8 cellular contexts compared by ENCODE assay signal in the genomic region with DNA sequence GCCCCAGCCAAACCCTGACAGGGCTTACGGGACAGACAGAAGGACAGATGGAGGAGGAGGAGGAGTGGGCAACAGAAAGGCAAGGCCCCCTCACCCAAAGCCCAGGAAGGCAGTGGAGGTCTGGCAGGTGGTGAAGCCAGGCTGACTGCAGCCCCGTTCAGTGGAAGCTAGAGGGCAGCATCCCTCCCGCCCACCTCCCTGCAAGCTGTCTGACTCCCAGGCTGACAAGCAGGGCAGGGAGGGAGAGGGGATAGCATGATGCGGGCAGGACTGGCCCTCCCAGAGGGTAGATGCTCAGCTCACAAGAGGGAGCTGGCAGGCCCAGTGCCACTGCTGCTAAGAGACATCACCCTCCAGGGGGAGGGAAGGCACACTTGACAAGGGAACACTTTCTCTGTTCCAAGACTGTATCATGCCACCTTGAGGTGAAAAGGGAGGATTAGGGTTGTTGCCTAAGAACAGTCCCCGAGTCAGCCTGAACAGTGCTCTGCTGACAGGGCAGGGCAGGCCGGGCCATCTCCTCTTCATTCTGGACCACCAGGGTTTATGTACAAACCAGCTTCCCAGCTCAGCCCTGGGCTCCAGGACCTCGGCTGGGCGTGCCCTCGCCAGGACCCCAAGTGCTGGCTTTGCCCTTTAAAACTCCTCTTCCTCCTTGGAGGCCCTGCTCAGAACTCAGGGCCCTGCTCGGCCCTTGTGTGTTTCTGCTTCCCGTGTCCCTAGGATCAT.
A peak's percentile ranks its signal among the peaks of the same experiment; 100 is the strongest.
DNase-seq lines count a peak whose midpoint lies in the region; ATAC-seq and TF ChIP-seq lines count a peak whose summit lies in the region.

No MANE protein-coding gene starts in this region.

- H3K36me3 Mint-ChIP-seq in WTC11 = peaks cover under 1% of the 10 kb centered on the region; the same call in 1 of the 2 replicates
- H3K36me3 Mint-ChIP-seq in stimulated activated effector memory CD8-positive, alpha-beta T cell treated with anti-CD3 and anti-CD28 coated beads, Interleukin-12 subunit alpha, Interleukin-12 subunit beta, amount 100 ng/mL, for 72 hours = no peaks in the 10 kb centered on the region

- no peaks in the 10 kb centered on the region for H3K4me1 ChIP-seq in HEK293 (ENCODE audit: control insufficient read depth, insufficient read depth, low read length)

- TF ChIP-seq CTCF in HEK293 (tag by site-specific recombination; IDR thresholded peaks at IDR 0.05) = peak; percentile 96
- TF ChIP-seq CTCF in WTC11 (IDR thresholded peaks at IDR 0.05) = peak; percentile 68
- peak; percentile 86 for TF ChIP-seq CTCF in choroid plexus epithelial cell (conservative IDR thresholded peaks at IDR 0.05; ENCODE audit: low read depth, low read length)

- H3K27ac Mint-ChIP-seq in WTC11 = no peak overlapping the region
- peak overlapping the region; percentile 65 for H3K27ac Mint-ChIP-seq in stimulated activated effector memory CD8-positive, alpha-beta T cell treated with anti-CD3 and anti-CD28 coated beads, Interleukin-12 subunit alpha, Interleukin-12 subunit beta, amount 100 ng/mL, for 72 hours

- H3K9me3 ChIP-seq in HEK293 (ENCODE audit: control insufficient read depth, insufficient read depth, low read depth, low read length) = no peaks in the 10 kb centered on the region
- no peaks in the 10 kb centered on the region for H3K9me3 ChIP-seq in MG63

- H3K27me3 Mint-ChIP-seq in WTC11 (ENCODE audit: low read depth) = no peaks in the 10 kb centered on the region

- H3K4me3 ChIP-seq in HEK293 (ENCODE audit: low read depth, low read length) (no peak overlapping the region), MG63 (no peak overlapping the region), choroid plexus epithelial cell (ENCODE audit: low read depth, low read length) (no peak overlapping the region)

- no peaks in the 10 kb centered on the region for H3K27me3 ChIP-seq in MG63

- 0 out of 2 replicates have a peak, but pooled peaks cover 4% of the 10 kb centered on the region for H3K4me1 Mint-ChIP-seq in WTC11
- peaks cover 18% of the 10 kb centered on the region for H3K4me1 Mint-ChIP-seq in stimulated activated effector memory CD8-positive, alpha-beta T cell treated with anti-CD3 and anti-CD28 coated beads, Interleukin-12 subunit alpha, Interleukin-12 subunit beta, amount 100 ng/mL, for 72 hours

- POLR2A ChIA-PET in HEK293 (lab: Yijun Ruan, JAX) = no interaction called here
- POLR2A ChIA-PET in WTC11 (lab: Charles Lee) = no interaction called here

- ATAC-seq in WTC11 = peak; percentile 16
- ATAC-seq in stimulated activated effector memory CD8-positive, alpha-beta T cell treated with anti-CD3 and anti-CD28 coated beads, Interleukin-12 subunit alpha, Interleukin-12 subunit beta, amount 100 ng/mL, for 72 hours = peak; percentile 71

- H3K27ac ChIP-seq in HEK293 (ENCODE audit: extremely low read depth, low read depth, low read length) = no peak overlapping the region

- H3K36me3 ChIP-seq in HEK293 (ENCODE audit: control insufficient read depth in 2 of 2, insufficient read depth in 1 of 2, low read length in 2 of 2) (no peaks in the 10 kb centered on the region), MG63 (no peaks in the 10 kb centered on the region)

- H3K4me3 Mint-ChIP-seq in WTC11 = no peak overlapping the region
- H3K4me3 Mint-ChIP-seq in stimulated activated effector memory CD8-positive, alpha-beta T cell treated with anti-CD3 and anti-CD28 coated beads, Interleukin-12 subunit alpha, Interleukin-12 subunit beta, amount 100 ng/mL, for 72 hours = no peak overlapping the region

- CTCF ChIA-PET in HEK293 (lab: Yijun Ruan, JAX) = interaction anchor here (0.7 to 3.0 kb wide), 17 partner anchors 9 to 254 kb away, joined by 3 to 21 read pairs (median 5); no protein-coding TSS in a partner anchor
- CTCF ChIA-PET in WTC11 (lab: Charles Lee) = interaction anchor here (0.5 to 5.1 kb wide), 37 partner anchors 9 to 337 kb away, joined by 3 to 94 read pairs (median 4); partner anchors contain the start of genes CSGALNACT2, RASGEF1A and ZNF487

- peak; percentile 45 for DNase-seq in activated gamma-delta T cell treated with Interleukin-2 at 50 U/mL for 16 hours
- DNase-seq in activated gamma-delta T cell (lab: John Stamatoyannopoulos, UW) = no peak
- peak; percentile 71 for DNase-seq in MG63
- DNase-seq in WTC11 (ENCODE audit: low spot score) = peak; percentile 81
- DNase-seq in choroid plexus epithelial cell (ENCODE audit: low read depth) = peak; percentile 78
- DNase-seq in lung microvascular endothelial cell (ENCODE audit: low read depth in 2 of 2) = peak; percentile 65 to 74
- peak in 1 of 2 donors; percentile 75 for DNase-seq in stimulated activated effector memory CD8-positive, alpha-beta T cell treated with anti-CD3 and anti-CD28 coated beads, Interleukin-12 subunit alpha, Interleukin-12 subunit beta, amount 100 ng/mL, for 72 hours (ENCODE audit: low spot score in 2 of 2)

- no peaks in the 10 kb centered on the region for H3K9me3 Mint-ChIP-seq in WTC11
- no peaks in the 10 kb centered on the region for H3K9me3 Mint-ChIP-seq in stimulated activated effector memory CD8-positive, alpha-beta T cell treated with anti-CD3 and anti-CD28 coated beads, Interleukin-12 subunit alpha, Interleukin-12 subunit beta, amount 100 ng/mL, for 72 hours

TF ChIP-seq in HEK293, 187 proteins besides CTCF, POLR2A, EP300 and RAD21 (continues in another document):
- TF ChIP-seq ZNF791 (tag by site-specific recombination; IDR thresholded peaks at IDR 0.05) = no peak
- no peak for TF ChIP-seq ZNF335 (tag by site-specific recombination; conservative IDR thresholded peaks at IDR 0.05)
- no peak for TF ChIP-seq ZNF658 (tag by site-specific recombination; IDR thresholded peaks at IDR 0.05)
- no peak for TF ChIP-seq TRIM28 (IDR thresholded peaks at IDR 0.05; ENCODE audit: borderline replicate concordance, low read length)
- peak; percentile 65 for TF ChIP-seq GLIS1 (tag by site-specific recombination; IDR thresholded peaks at IDR 0.05)
- no peak for TF ChIP-seq ZBTB49 (tag by site-specific recombination; IDR thresholded peaks at IDR 0.05; ENCODE audit: low read depth)
- peak; percentile 76 for TF ChIP-seq KLF9 (tag by site-specific recombination; IDR thresholded peaks at IDR 0.05; ENCODE audit: low read depth)
- no peak for TF ChIP-seq ZNF24 (tag by site-specific recombination; IDR thresholded peaks at IDR 0.05)
- no peak for TF ChIP-seq ZNF133 (tag by site-specific recombination; IDR thresholded peaks at IDR 0.05)
- TF ChIP-seq ZBTB17 (tag by site-specific recombination; IDR thresholded peaks at IDR 0.05) = peak; percentile 78
- TF ChIP-seq EGR2 (tag by site-specific recombination; IDR thresholded peaks at IDR 0.05; ENCODE audit: low read depth) = peak; percentile 74

TF ChIP-seq in WTC11, 78 proteins besides CTCF, POLR2A, EP300 and RAD21 (continues in another document):
- TF ChIP-seq GRHL2 (CRISPR knock-in tag; IDR thresholded peaks at IDR 0.05; ENCODE audit: insufficient replicate concordance, severe bottlenecking) = no peak
- no peak for TF ChIP-seq ZNF423 (CRISPR knock-in tag; IDR thresholded peaks at IDR 0.05)
- TF ChIP-seq, protein P1, sequence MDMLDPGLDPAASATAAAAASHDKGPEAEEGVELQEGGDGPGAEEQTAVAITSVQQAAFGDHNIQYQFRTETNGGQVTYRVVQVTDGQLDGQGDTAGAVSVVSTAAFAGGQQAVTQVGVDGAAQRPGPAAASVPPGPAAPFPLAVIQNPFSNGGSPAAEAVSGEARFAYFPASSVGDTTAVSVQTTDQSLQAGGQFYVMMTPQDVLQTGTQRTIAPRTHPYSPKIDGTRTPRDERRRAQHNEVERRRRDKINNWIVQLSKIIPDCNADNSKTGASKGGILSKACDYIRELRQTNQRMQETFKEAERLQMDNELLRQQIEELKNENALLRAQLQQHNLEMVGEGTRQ (CRISPR knock-in tag; IDR thresholded peaks at IDR 0.05) = no peak
- TF ChIP-seq ZNF219 (CRISPR knock-in tag; IDR thresholded peaks at IDR 0.05; ENCODE audit: borderline replicate concordance) = no peak
- TF ChIP-seq, protein P2, sequence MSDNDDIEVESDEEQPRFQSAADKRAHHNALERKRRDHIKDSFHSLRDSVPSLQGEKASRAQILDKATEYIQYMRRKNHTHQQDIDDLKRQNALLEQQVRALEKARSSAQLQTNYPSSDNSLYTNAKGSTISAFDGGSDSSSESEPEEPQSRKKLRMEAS (CRISPR knock-in tag; IDR thresholded peaks at IDR 0.05) = peak; percentile 39; the same call in 1 of the 2 replicates
- TF ChIP-seq RELA (CRISPR knock-in tag; IDR thresholded peaks at IDR 0.05; ENCODE audit: borderline replicate concordance) = no peak
- TF ChIP-seq ZNF138 (CRISPR knock-in tag; conservative IDR thresholded peaks at IDR 0.05) = no peak
- TF ChIP-seq, protein P3, sequence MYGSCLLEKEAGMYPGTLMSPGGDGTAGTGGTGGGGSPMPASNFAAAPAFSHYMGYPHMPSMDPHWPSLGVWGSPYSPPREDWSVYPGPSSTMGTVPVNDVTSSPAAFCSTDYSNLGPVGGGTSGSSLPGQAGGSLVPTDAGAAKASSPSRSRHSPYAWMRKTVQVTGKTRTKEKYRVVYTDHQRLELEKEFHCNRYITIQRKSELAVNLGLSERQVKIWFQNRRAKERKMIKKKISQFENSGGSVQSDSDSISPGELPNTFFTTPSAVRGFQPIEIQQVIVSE (CRISPR knock-in tag; IDR thresholded peaks at IDR 0.05; ENCODE audit: borderline replicate concordance) = no peak
- TF ChIP-seq, protein P4, sequence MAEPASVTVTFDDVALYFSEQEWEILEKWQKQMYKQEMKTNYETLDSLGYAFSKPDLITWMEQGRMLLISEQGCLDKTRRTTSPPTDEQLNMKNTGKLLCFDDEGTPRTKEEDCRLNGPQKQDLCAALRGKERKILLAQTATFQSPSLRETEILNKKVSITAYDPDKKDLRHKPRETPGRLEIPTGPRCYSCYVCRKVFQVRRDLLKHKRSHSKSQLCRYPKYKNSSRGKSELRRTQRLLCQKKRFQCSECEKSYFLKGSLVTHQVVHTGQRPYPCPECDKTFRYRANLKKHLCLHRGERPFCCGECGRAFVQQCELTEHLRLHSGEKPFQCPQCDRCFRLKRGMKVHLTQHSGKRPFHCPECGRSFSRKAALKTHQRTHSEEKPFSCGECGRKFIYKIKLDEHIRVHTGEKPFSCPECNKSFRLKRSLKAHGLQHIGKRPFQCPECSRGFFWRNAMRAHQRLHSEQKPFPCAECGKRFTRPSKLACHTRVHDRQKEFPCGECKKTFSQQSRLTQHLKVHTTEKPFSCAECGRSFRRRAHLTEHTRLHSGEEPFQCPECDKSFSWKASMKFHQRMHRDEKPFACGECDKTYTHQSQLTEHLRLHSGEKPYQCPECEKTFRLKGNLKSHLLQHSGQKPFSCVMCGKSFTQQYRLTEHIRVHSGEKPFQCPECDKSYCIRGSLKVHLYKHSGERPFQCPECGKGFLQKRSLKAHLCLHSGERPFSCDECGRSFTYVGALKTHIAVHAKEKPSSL (CRISPR knock-in tag; conservative IDR thresholded peaks at IDR 0.05) = no peak
